Comparison of ENCODE assay signal across 26 cellular contexts in genomic region chr12:127362121-127362520, GRCh38.
"Had no signal": no experiment of that assay in that cellular context is flagged by ENCODE, and none has a peak within 500 bp of the region (broad histone marks: within the 10 kb centered on the region; RNA-seq: fewer than 3 reads in every experiment).

No MANE protein-coding gene starts in this region.

- H3K4me3 ChIP-seq: stomach, suprapubic skin, testis, thoracic aorta, thyroid gland, tibial artery, tibial nerve, transverse colon, upper lobe of left lung, upper lobe of right lung, uterus, vagina had no signal

- ATAC-seq: stimulated activated effector memory CD8-positive, alpha-beta T cell treated with anti-CD3 and anti-CD28 coated beads, Interleukin-12 subunit alpha, Interleukin-12 subunit beta, amount 100 ng/mL, for 72 hours; stimulated activated memory B cell treated with anti-CD40 and anti-IgM and Interleukin-4, amounts not matched to agents 10 μg/mL and 1 μg/mL and 100 μg/mL, for 72 hours; stimulated activated naive B cell treated with anti-CD40 and anti-IgM and Interleukin-4, amounts not matched to agents 10 μg/mL and 1 μg/mL and 100 μg/mL, for 72 hours; stimulated activated naive CD8-positive, alpha-beta T cell treated with anti-CD3 and anti-CD28 coated beads, Interleukin-15, amount 100 ng/mL, for 72 hours; stimulated activated naive CD8-positive, alpha-beta T cell treated with anti-CD3 and anti-CD28 coated beads, Interleukin-15, Interleukin-2, amounts not matched to agents 100 U/mL and 50 U/mL, for 24 hours; upper lobe of right lung had no signal

- H3K27ac ChIP-seq: stomach, suprapubic skin, testis, thoracic aorta, thyroid gland, tibial artery, tibial nerve, transverse colon, upper lobe of left lung, upper lobe of right lung, uterus, vagina had no signal

- H3K36me3 ChIP-seq: stomach, suprapubic skin, thoracic aorta, thyroid gland, tibial artery, tibial nerve, transverse colon, upper lobe of left lung, upper lobe of right lung, uterus, vagina had no signal

- DNase-seq: stimulated activated CD4-positive, alpha-beta T cell treated with anti-CD3 and anti-CD28 coated beads, Interleukin-2, amount 100 ng/mL, for 48 hours; stimulated activated CD4-positive, alpha-beta T cell treated with anti-CD3 and anti-CD28 coated beads, Interleukin-4, amount 100 ng/mL, for 1 hour; stimulated activated CD4-positive, alpha-beta T cell treated with anti-CD3 and anti-CD28 coated beads, Interleukin-4, amount 100 ng/mL, for 24 hours; stimulated activated CD4-positive, alpha-beta T cell treated with anti-CD3 and anti-CD28 coated beads, Interleukin-4, amount 100 ng/mL, for 4 hours; stimulated activated CD8-positive, alpha-beta memory T cell treated with anti-CD3 and anti-CD28 coated beads, Interleukin-4, amount 100 ng/mL, for 48 hours; stimulated activated naive B cell treated with anti-CD40 and anti-IgM and Interleukin-4, amounts not matched to agents 10 μg/mL and 1 μg/mL and 100 μg/mL, for 72 hours; stimulated activated naive CD4-positive, alpha-beta T cell; stimulated activated naive CD4-positive, alpha-beta T cell treated with Interleukin-2 at 50 U/mL for 16 hours; stimulated activated naive CD8-positive, alpha-beta T cell treated with anti-CD3 and anti-CD28 coated beads, Interleukin-15, amount 100 ng/mL, for 72 hours; stimulated activated naive CD8-positive, alpha-beta T cell treated with anti-CD3 and anti-CD28 coated beads, Interleukin-15, Interleukin-2, amounts not matched to agents 100 U/mL and 50 U/mL, for 24 hours; stomach; substantia nigra; testis; thyroid gland; tibial artery; transverse colon; trophoblast cell; upper lobe of left lung; upper lobe of right lung; uterus had no signal

- H3K27me3 ChIP-seq: stomach, suprapubic skin, testis, thyroid gland, tibial artery, tibial nerve, transverse colon, upper lobe of left lung, upper lobe of right lung, uterus, vagina had no signal

- H3K4me1 ChIP-seq: stomach, suprapubic skin, testis, thyroid gland, tibial artery, tibial nerve, transverse colon, upper lobe of left lung, upper lobe of right lung, uterus, vagina had no signal

- H3K9me3 ChIP-seq: suprapubic skin, testis, thoracic aorta, thyroid gland, tibial artery, tibial nerve, upper lobe of left lung, upper lobe of right lung, uterus, vagina had no signal
